ENCODE assay signal across 23 cellular contexts in the genomic region with DNA sequence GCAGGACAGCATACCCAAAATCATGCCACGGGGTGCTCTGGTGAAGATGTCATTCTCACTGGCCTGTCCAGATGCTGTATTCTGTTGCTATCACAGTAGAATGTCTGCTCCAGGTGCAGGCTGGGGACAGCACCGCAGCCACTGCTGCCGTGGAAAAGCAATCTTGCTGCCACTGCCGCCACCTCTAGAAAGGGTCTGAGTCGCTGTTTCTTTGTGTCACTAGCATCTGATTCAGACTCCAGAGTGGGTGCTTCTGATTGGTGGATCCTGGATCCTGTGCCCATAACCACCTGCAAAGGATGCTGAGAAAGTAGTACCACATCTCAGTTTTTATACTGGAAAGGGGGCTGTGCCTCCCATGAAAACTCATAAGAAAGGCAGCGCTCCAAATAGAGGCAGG. TPM values are rescaled to one million over a fixed set of nuclear protein-coding genes. Genes with fewer than 3 reads are reported as not detected.
"Had no signal": no experiment of that assay in that cellular context is flagged by ENCODE, and none has a peak within 500 bp of the region (broad histone marks: within the 10 kb centered on the region; RNA-seq: fewer than 3 reads in every experiment).

No MANE protein-coding gene starts in this region.

- DNase-seq: colonic mucosa; effector CD4-positive, alpha-beta T cell; endodermal cell; erythroblast; foreskin melanocyte; head of caudate nucleus; kidney; left cardiac atrium; left ventricle myocardium inferior; lower lobe of right lung; naive B cell; ovary; sigmoid colon; stimulated activated CD4-positive, alpha-beta T cell treated with anti-CD3 and anti-CD28 coated beads, Interleukin-4, amount 100 ng/mL, for 24 hours; stimulated activated naive B cell treated with anti-CD40 and anti-IgM and Interleukin-4, amounts not matched to agents 10 μg/mL and 1 μg/mL and 100 μg/mL, for 72 hours; trophoblast cell had no signal

- H3K4me3 Mint-ChIP-seq: endodermal cell; memory B cell; stimulated activated naive B cell treated with anti-CD40 and anti-IgM and Interleukin-4, amounts not matched to agents 10 μg/mL and 1 μg/mL and 100 μg/mL, for 72 hours had no signal

- H3K36me3 Mint-ChIP-seq: memory B cell; naive B cell; stimulated activated naive B cell treated with anti-CD40 and anti-IgM and Interleukin-4, amounts not matched to agents 10 μg/mL and 1 μg/mL and 100 μg/mL, for 72 hours had no signal

- H3K27me3 ChIP-seq: colonic mucosa, ovary, right atrium auricular region, sigmoid colon had no signal

- H3K36me3 ChIP-seq: colonic mucosa, left ventricle myocardium inferior, lower lobe of right lung, ovary, right atrium auricular region, sigmoid colon had no signal

- H3K27ac Mint-ChIP-seq: endodermal cell; memory B cell; naive B cell; stimulated activated naive B cell treated with anti-CD40 and anti-IgM and Interleukin-4, amounts not matched to agents 10 μg/mL and 1 μg/mL and 100 μg/mL, for 72 hours had no signal

- H3K4me1 ChIP-seq: colonic mucosa, lower lobe of right lung, right atrium auricular region, sigmoid colon had no signal

- H3K4me1 Mint-ChIP-seq: memory B cell had no signal

- ATAC-seq: left cardiac atrium; lower lobe of right lung; stimulated activated naive B cell treated with anti-CD40 and anti-IgM and Interleukin-4, amounts not matched to agents 10 μg/mL and 1 μg/mL and 100 μg/mL, for 72 hours had no signal

- H3K9me3 ChIP-seq: colonic mucosa, left ventricle myocardium inferior, lower lobe of right lung, ovary, right atrium auricular region, sigmoid colon had no signal

- H3K4me3 ChIP-seq: colonic mucosa, hepatocyte, left ventricle myocardium inferior, lower lobe of right lung, ovary, right atrium auricular region, sigmoid colon, skin epidermis had no signal

- H3K27ac ChIP-seq: colonic mucosa, hepatocyte, left ventricle myocardium inferior, lower lobe of right lung, ovary, right atrium auricular region, sigmoid colon, skin epidermis had no signal

RNA-seq across cellular contexts. Expression of a gene that starts 45.3 kb away (rescaled TPM):
- total RNA-seq: cerebellum, endodermal cell, endothelial cell of umbilical vein, hepatocyte, posterior vena cava had no signal
